In genomic region chr18:76736309-76736708, GRCh38 we compare ENCODE assay signal across 22 cellular contexts.
"Had no signal": no experiment of that assay in that cellular context is flagged by ENCODE, and none has a peak within 500 bp of the region (broad histone marks: within the 10 kb centered on the region; RNA-seq: fewer than 3 reads in every experiment).

No MANE protein-coding gene starts in this region.

- H3K36me3 Mint-ChIP-seq: mesothelial cell of epicardium had no signal

- FAIRE-seq: colon, endothelial cell of umbilical vein, frontal cortex, islet of Langerhans, keratinocyte had no signal

- H3K27ac Mint-ChIP-seq: mesothelial cell of epicardium had no signal

- H3K4me3 ChIP-seq: coronary artery, esophagus muscularis mucosa, gastroesophageal sphincter, heart right ventricle, left lung, lower lobe of right lung, mucosa of descending colon had no signal

- H3K4me1 ChIP-seq: lower lobe of right lung had no signal

- ATAC-seq: foreskin keratinocyte, gastroesophageal sphincter, heart right ventricle, left cardiac atrium, left lung, left ventricle myocardium superior, lower lobe of right lung, mucosa of descending colon had no signal

- H3K9me3 ChIP-seq: esophagus muscularis mucosa, gastroesophageal sphincter, heart right ventricle, left lung, lower lobe of right lung, mucosa of descending colon had no signal

- H3K36me3 ChIP-seq: esophagus muscularis mucosa, gastroesophageal sphincter, heart right ventricle, left lung, lower lobe of right lung had no signal

- H3K27ac ChIP-seq: coronary artery, esophagus muscularis mucosa, foreskin keratinocyte, gastroesophageal sphincter, heart right ventricle, left lung, lower lobe of right lung had no signal

- H3K4me3 Mint-ChIP-seq: mesothelial cell of epicardium had no signal

- H3K27me3 ChIP-seq: esophagus muscularis mucosa, foreskin keratinocyte, gastroesophageal sphincter had no signal

- DNase-seq: dermis blood vessel endothelial cell; dorsolateral prefrontal cortex; effector CD4-positive, alpha-beta T cell; effector memory CD4-positive, alpha-beta T cell; foreskin keratinocyte; heart right ventricle; hippocampal formation; left cardiac atrium; left lung; left ventricle myocardium superior; lower lobe of right lung; mesenchymal stem cell; mucosa of descending colon had no signal
